Comparison of ENCODE assay signal across 1 cellular context in the genomic region with DNA sequence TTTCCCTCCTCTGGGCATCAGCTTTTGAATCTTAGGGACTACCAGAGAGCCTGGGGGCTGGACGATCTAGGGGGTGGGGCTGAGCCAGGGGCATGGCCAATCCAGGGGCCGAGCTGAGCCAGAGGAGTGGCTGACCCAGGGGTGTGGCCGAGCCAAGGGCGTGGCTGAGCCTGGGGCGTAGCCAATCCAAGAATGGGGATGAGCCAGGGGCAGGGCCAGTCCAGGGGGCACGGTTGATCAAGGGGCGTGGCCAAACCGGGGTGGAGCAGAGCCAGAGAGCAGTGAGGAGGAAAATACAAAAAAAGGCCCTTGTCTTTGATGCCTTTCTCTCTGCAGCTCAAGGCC.
TF ChIP-seq lines count a peak whose summit lies in the region.

No MANE protein-coding gene starts in this region.

TF ChIP-seq in GM12878, 131 proteins besides CTCF, POLR2A, EP300 and RAD21 (continued from another document):
- TF ChIP-seq, protein P1, sequence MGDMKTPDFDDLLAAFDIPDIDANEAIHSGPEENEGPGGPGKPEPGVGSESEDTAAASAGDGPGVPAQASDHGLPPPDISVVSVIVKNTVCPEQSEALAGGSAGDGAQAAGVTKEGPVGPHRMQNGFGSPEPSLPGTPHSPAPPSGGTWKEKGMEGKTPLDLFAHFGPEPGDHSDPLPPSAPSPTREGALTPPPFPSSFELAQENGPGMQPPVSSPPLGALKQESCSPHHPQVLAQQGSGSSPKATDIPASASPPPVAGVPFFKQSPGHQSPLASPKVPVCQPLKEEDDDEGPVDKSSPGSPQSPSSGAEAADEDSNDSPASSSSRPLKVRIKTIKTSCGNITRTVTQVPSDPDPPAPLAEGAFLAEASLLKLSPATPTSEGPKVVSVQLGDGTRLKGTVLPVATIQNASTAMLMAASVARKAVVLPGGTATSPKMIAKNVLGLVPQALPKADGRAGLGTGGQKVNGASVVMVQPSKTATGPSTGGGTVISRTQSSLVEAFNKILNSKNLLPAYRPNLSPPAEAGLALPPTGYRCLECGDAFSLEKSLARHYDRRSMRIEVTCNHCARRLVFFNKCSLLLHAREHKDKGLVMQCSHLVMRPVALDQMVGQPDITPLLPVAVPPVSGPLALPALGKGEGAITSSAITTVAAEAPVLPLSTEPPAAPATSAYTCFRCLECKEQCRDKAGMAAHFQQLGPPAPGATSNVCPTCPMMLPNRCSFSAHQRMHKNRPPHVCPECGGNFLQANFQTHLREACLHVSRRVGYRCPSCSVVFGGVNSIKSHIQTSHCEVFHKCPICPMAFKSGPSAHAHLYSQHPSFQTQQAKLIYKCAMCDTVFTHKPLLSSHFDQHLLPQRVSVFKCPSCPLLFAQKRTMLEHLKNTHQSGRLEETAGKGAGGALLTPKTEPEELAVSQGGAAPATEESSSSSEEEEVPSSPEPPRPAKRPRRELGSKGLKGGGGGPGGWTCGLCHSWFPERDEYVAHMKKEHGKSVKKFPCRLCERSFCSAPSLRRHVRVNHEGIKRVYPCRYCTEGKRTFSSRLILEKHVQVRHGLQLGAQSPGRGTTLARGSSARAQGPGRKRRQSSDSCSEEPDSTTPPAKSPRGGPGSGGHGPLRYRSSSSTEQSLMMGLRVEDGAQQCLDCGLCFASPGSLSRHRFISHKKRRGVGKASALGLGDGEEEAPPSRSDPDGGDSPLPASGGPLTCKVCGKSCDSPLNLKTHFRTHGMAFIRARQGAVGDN (IDR thresholded peaks at IDR 0.05) = no peak
- TF ChIP-seq LARP7 (IDR thresholded peaks at IDR 0.05) = no peak
- TF ChIP-seq ZNF207 (IDR thresholded peaks at IDR 0.05; ENCODE audit: borderline replicate concordance) = no peak
TF ChIP-seq in GM12878: peak in this region for 0.
